Comparison of ENCODE assay signal across 1 cellular context in the genomic region with DNA sequence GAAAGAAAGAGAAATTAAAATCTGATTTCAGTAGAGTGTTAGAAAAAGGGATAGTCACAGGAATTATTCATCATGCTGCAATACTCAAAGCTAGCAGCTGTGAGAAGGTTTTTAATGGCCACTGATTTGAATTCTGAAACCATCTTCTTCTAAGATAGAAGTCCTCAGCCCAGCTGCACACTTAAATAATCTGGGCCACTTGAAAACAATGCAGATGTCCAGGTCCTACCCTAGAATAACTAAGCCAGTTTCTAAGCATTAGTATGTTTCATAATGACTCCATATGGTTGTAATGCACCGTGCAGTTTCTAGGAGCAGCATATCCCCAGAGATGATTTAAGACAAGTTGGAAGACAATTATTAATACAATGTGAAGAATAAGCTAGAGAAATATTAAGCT.
TF ChIP-seq lines count a peak whose summit lies in the region.

No MANE protein-coding gene starts in this region.

TF ChIP-seq in SK-N-SH, 30 proteins besides CTCF, POLR2A, EP300 and RAD21 (continued from another document):
- TF ChIP-seq, protein P1, sequence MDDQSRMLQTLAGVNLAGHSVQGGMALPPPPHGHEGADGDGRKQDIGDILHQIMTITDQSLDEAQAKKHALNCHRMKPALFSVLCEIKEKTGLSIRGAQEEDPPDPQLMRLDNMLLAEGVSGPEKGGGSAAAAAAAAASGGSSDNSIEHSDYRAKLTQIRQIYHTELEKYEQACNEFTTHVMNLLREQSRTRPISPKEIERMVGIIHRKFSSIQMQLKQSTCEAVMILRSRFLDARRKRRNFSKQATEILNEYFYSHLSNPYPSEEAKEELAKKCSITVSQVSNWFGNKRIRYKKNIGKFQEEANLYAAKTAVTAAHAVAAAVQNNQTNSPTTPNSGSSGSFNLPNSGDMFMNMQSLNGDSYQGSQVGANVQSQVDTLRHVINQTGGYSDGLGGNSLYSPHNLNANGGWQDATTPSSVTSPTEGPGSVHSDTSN (IDR thresholded peaks at IDR 0.05), result no peak
- no peak for TF ChIP-seq FOSL2 (IDR thresholded peaks at IDR 0.05; ENCODE audit: borderline replicate concordance, low read depth)
TF ChIP-seq in SK-N-SH: peak in this region for 0.
